40 cellular contexts compared by ENCODE assay signal in genomic region chr13:56902276-56902675, GRCh38.
"Had no signal": no experiment of that assay in that cellular context is flagged by ENCODE, and none has a peak within 500 bp of the region (broad histone marks: within the 10 kb centered on the region; RNA-seq: fewer than 3 reads in every experiment).

No MANE protein-coding gene starts in this region.

- H3K9me3 ChIP-seq: ascending aorta, body of pancreas had no signal

- H3K36me3 Mint-ChIP-seq: activated naive CD4-positive, alpha-beta T cell treated with anti-CD3 and anti-CD28 coated beads, Interleukin-2, amount 10 ng/mL, durations not matched to agents 7 days and 5 days; activated naive CD4-positive, alpha-beta T cell treated with anti-CD3 and anti-CD28 coated beads, Interleukin-2, amount 50 U/mL, for 24 hours; activated naive CD4-positive, alpha-beta T cell treated with anti-CD3 and anti-CD28 coated beads, Interleukin-2, amount 50 U/mL, for 72 hours; activated naive CD8-positive, alpha-beta T cell; activated naive CD8-positive, alpha-beta T cell treated with anti-CD3 and anti-CD28 coated beads for 36 hours; activated naive CD8-positive, alpha-beta T cell treated with anti-CD3 and anti-CD28 coated beads, Interleukin-2, amount 10 ng/mL, durations not matched to agents 7 days and 5 days; brain had no signal

- H3K4me3 ChIP-seq: adrenal gland, ascending aorta, body of pancreas, breast epithelium, cardiac muscle cell had no signal

- H3K9me3 Mint-ChIP-seq: activated naive CD4-positive, alpha-beta T cell treated with anti-CD3 and anti-CD28 coated beads, Interleukin-2, amount 50 U/mL, for 24 hours; activated naive CD8-positive, alpha-beta T cell treated with anti-CD3 and anti-CD28 coated beads for 36 hours; activated T-helper 1 cell treated with anti-CD3 and anti-CD28 coated beads, Interleukin-12 subunit alpha, Interleukin-12 subunit beta, Interleukin-2, Interleukin-4 antibody, amounts not matched to agents 30 ng/mL and 10 ng/mL and 1 ng/mL, durations not matched to agents 14 hours and 24 hours and 36 hours; activated T-helper 17 cell treated with anti-CD3 and anti-CD28 coated beads, Interleukin-2, amount 50 U/mL, for 72 hours; central memory CD8-positive, alpha-beta T cell had no signal

- ATAC-seq: activated naive CD4-positive, alpha-beta T cell treated with anti-CD3 and anti-CD28 coated beads, Interleukin-2, amount 50 U/mL, for 72 hours; activated naive CD8-positive, alpha-beta T cell treated with anti-CD3 and anti-CD28 coated beads, Interleukin-2, amount 50 U/mL, for 24 hours; activated T-cell treated with anti-CD3 and anti-CD28 coated beads, Interleukin-2, amount 50 U/mL, for 4 hours; activated T-cell treated with anti-CD3 and anti-CD28 coated beads, Interleukin-2, amount 50 U/mL, for 72 hours; activated T-helper 17 cell treated with anti-CD3 and anti-CD28 coated beads, Interleukin-2, amount 50 U/mL, for 72 hours; body of pancreas had no signal

- H3K27me3 ChIP-seq: adrenal gland, ascending aorta, body of pancreas, brain microvascular endothelial cell, breast epithelium, cardiac muscle cell had no signal

- FAIRE-seq: astrocyte, bronchial epithelial cell had no signal

- H3K27me3 Mint-ChIP-seq: activated naive CD4-positive, alpha-beta T cell treated with anti-CD3 and anti-CD28 coated beads, Interleukin-2, amount 10 ng/mL, durations not matched to agents 7 days and 5 days; activated naive CD4-positive, alpha-beta T cell treated with anti-CD3 and anti-CD28 coated beads, Interleukin-2, amount 50 U/mL, for 24 hours; activated naive CD8-positive, alpha-beta T cell; activated naive CD8-positive, alpha-beta T cell treated with anti-CD3 and anti-CD28 coated beads for 36 hours; activated naive CD8-positive, alpha-beta T cell treated with anti-CD3 and anti-CD28 coated beads, Interleukin-2, amount 10 ng/mL, durations not matched to agents 7 days and 5 days; activated naive CD8-positive, alpha-beta T cell treated with anti-CD3 and anti-CD28 coated beads, Interleukin-2, amount 50 U/mL, for 24 hours; activated T-cell treated with anti-CD3 and anti-CD28 coated beads, Interleukin-2, amount 50 U/mL, for 24 hours; activated T-helper 17 cell treated with anti-CD3 and anti-CD28 coated beads, Interleukin-2, amount 50 U/mL, for 72 hours; central memory CD8-positive, alpha-beta T cell had no signal

- H3K27ac ChIP-seq: adrenal gland, ascending aorta, body of pancreas, brain microvascular endothelial cell, breast epithelium, cardiac muscle cell had no signal

- DNase-seq: activated effector memory CD4-positive, alpha-beta T cell treated with anti-CD3 and anti-CD28 coated beads, Interleukin-2, amount 50 U/mL, for 16 hours; activated effector memory CD4-positive, alpha-beta T cell treated with Interleukin-2 at 50 U/mL for 16 hours; activated gamma-delta T cell; activated gamma-delta T cell treated with Interleukin-2 at 50 U/mL for 16 hours; activated naive CD4-positive, alpha-beta T cell; activated naive CD4-positive, alpha-beta T cell treated with anti-CD3 and anti-CD28 coated beads for 36 hours; activated naive CD4-positive, alpha-beta T cell treated with anti-CD3 and anti-CD28 coated beads, Interleukin-2, amount 10 ng/mL, durations not matched to agents 7 days and 5 days; activated naive CD4-positive, alpha-beta T cell treated with anti-CD3 and anti-CD28 coated beads, Interleukin-2, amount 50 U/mL, for 16 hours; activated naive CD4-positive, alpha-beta T cell treated with Interleukin-2 at 50 U/mL for 16 hours; activated naive CD8-positive, alpha-beta T cell treated with anti-CD3 and anti-CD28 coated beads for 36 hours; activated naive CD8-positive, alpha-beta T cell treated with anti-CD3 and anti-CD28 coated beads, Interleukin-2, amount 10 ng/mL, durations not matched to agents 7 days and 5 days; activated naive CD8-positive, alpha-beta T cell treated with anti-CD3 and anti-CD28 coated beads, Interleukin-2, amount 50 U/mL, for 24 hours; activated T-cell treated with anti-CD3 and anti-CD28 coated beads, Interleukin-2, amount 50 U/mL, for 1 hour; activated T-cell treated with anti-CD3 and anti-CD28 coated beads, Interleukin-2, amount 50 U/mL, for 24 hours; activated T-cell treated with anti-CD3 and anti-CD28 coated beads, Interleukin-2, amount 50 U/mL, for 4 hours; activated T-cell treated with anti-CD3 and anti-CD28 coated beads, Interleukin-2, amount 50 U/mL, for 48 hours; activated T-cell treated with anti-CD3 and anti-CD28 coated beads, Interleukin-2, amount 50 U/mL, for 72 hours; adrenal gland; amniotic stem cell; amygdala; anterior cingulate cortex; aorta; body of pancreas; brain microvascular endothelial cell; caudate nucleus; central memory CD4-positive, alpha-beta T cell; cerebellar nuclear complex had no signal

- H3K36me3 ChIP-seq: adrenal gland, ascending aorta, brain microvascular endothelial cell, breast epithelium, cardiac muscle cell had no signal

- H3K27ac Mint-ChIP-seq: activated naive CD4-positive, alpha-beta T cell treated with anti-CD3 and anti-CD28 coated beads for 36 hours; activated naive CD4-positive, alpha-beta T cell treated with anti-CD3 and anti-CD28 coated beads, Interleukin-2, amount 10 ng/mL, durations not matched to agents 7 days and 5 days; activated naive CD4-positive, alpha-beta T cell treated with anti-CD3 and anti-CD28 coated beads, Interleukin-2, amount 50 U/mL, for 24 hours; activated naive CD4-positive, alpha-beta T cell treated with anti-CD3 and anti-CD28 coated beads, Interleukin-2, amount 50 U/mL, for 72 hours; activated naive CD8-positive, alpha-beta T cell; activated naive CD8-positive, alpha-beta T cell treated with anti-CD3 and anti-CD28 coated beads for 36 hours; activated naive CD8-positive, alpha-beta T cell treated with anti-CD3 and anti-CD28 coated beads, Interleukin-2, amount 10 ng/mL, durations not matched to agents 7 days and 5 days; activated naive CD8-positive, alpha-beta T cell treated with anti-CD3 and anti-CD28 coated beads, Interleukin-2, amount 50 U/mL, for 24 hours; activated T-cell treated with anti-CD3 and anti-CD28 coated beads, Interleukin-2, amount 50 U/mL, for 24 hours; activated T-cell treated with anti-CD3 and anti-CD28 coated beads, Interleukin-2, amount 50 U/mL, for 72 hours; activated T-helper 1 cell treated with anti-CD3 and anti-CD28 coated beads, Interleukin-12 subunit alpha, Interleukin-12 subunit beta, Interleukin-2, Interleukin-4 antibody, amounts not matched to agents 30 ng/mL and 10 ng/mL and 1 ng/mL, durations not matched to agents 14 hours and 24 hours and 36 hours; activated T-helper 17 cell treated with anti-CD3 and anti-CD28 coated beads, Interleukin-2, amount 50 U/mL, for 72 hours; activated T-helper 2 cell treated with anti-CD3 and anti-CD28 coated beads, Interferon-gamma antibody, Interleukin-2, Interleukin-4, amounts not matched to agents 10 μg/mL and 5 μg/mL and 100 μg/mL, durations not matched to agents 14 hours and 24 hours and 36 hours; brain had no signal

- H3K4me1 Mint-ChIP-seq: activated naive CD4-positive, alpha-beta T cell treated with anti-CD3 and anti-CD28 coated beads, Interleukin-2, amount 10 ng/mL, durations not matched to agents 7 days and 5 days; activated naive CD4-positive, alpha-beta T cell treated with anti-CD3 and anti-CD28 coated beads, Interleukin-2, amount 50 U/mL, for 24 hours; activated naive CD8-positive, alpha-beta T cell treated with anti-CD3 and anti-CD28 coated beads for 36 hours; activated naive CD8-positive, alpha-beta T cell treated with anti-CD3 and anti-CD28 coated beads, Interleukin-2, amount 10 ng/mL, durations not matched to agents 7 days and 5 days; activated naive CD8-positive, alpha-beta T cell treated with anti-CD3 and anti-CD28 coated beads, Interleukin-2, amount 50 U/mL, for 24 hours; activated T-helper 17 cell treated with anti-CD3 and anti-CD28 coated beads, Interleukin-2, amount 50 U/mL, for 72 hours; central memory CD8-positive, alpha-beta T cell had no signal

- H3K4me3 Mint-ChIP-seq: activated naive CD4-positive, alpha-beta T cell treated with anti-CD3 and anti-CD28 coated beads for 36 hours; activated naive CD4-positive, alpha-beta T cell treated with anti-CD3 and anti-CD28 coated beads, Interleukin-2, amount 10 ng/mL, durations not matched to agents 7 days and 5 days; activated naive CD4-positive, alpha-beta T cell treated with anti-CD3 and anti-CD28 coated beads, Interleukin-2, amount 50 U/mL, for 24 hours; activated naive CD8-positive, alpha-beta T cell; activated naive CD8-positive, alpha-beta T cell treated with anti-CD3 and anti-CD28 coated beads for 36 hours; activated naive CD8-positive, alpha-beta T cell treated with anti-CD3 and anti-CD28 coated beads, Interleukin-2, amount 10 ng/mL, durations not matched to agents 7 days and 5 days; activated naive CD8-positive, alpha-beta T cell treated with anti-CD3 and anti-CD28 coated beads, Interleukin-2, amount 50 U/mL, for 24 hours; activated T-cell treated with anti-CD3 and anti-CD28 coated beads, Interleukin-2, amount 50 U/mL, for 24 hours; activated T-cell treated with anti-CD3 and anti-CD28 coated beads, Interleukin-2, amount 50 U/mL, for 4 hours; activated T-cell treated with anti-CD3 and anti-CD28 coated beads, Interleukin-2, amount 50 U/mL, for 72 hours; activated T-helper 1 cell treated with anti-CD3 and anti-CD28 coated beads, Interleukin-12 subunit alpha, Interleukin-12 subunit beta, Interleukin-2, Interleukin-4 antibody, amounts not matched to agents 30 ng/mL and 10 ng/mL and 1 ng/mL, durations not matched to agents 14 hours and 24 hours and 36 hours; activated T-helper 17 cell treated with anti-CD3 and anti-CD28 coated beads, Interleukin-2, amount 50 U/mL, for 72 hours; brain; central memory CD8-positive, alpha-beta T cell had no signal

- H3K4me1 ChIP-seq: adrenal gland, ascending aorta, body of pancreas, breast epithelium had no signal
